In genomic region chr9:127742435-127743088, GRCh38 we compare ENCODE assay signal across 9 cellular contexts. TPM values are rescaled to one million over a fixed set of nuclear protein-coding genes. Genes with fewer than 3 reads are reported as not detected.
DNase-seq lines count a peak whose midpoint lies in the region; ATAC-seq and TF ChIP-seq lines count a peak whose summit lies in the region.
"Had no signal": no experiment of that assay in that cellular context is flagged by ENCODE, and none has a peak within 500 bp of the region (broad histone marks: within the 10 kb centered on the region; RNA-seq: fewer than 3 reads in every experiment).

No MANE protein-coding gene starts in this region.

- peak overlapping the region; percentile 38 for H3K4me3 ChIP-seq in cardiac muscle cell
- peak overlapping the region; percentile 65 for H3K4me3 ChIP-seq in iPS-18a (ENCODE audit: low read length)
- peak overlapping the region; percentile 26 for H3K4me3 ChIP-seq in upper lobe of right lung

- DNase-seq in cardiac muscle cell (ENCODE audit: low read depth in 1 of 2, low spot score in 1 of 2) (peak; percentile 14 to 90), cardiac septum (ENCODE audit: low spot score) (no peak), WTC11 (ENCODE audit: low spot score) (peak; percentile 94), upper lobe of right lung (no peak)

- CTCF ChIA-PET in WTC11 (lab: Charles Lee) = interaction anchor here (0.6 to 2.7 kb wide), 29 partner anchors 8 to 408 kb away, joined by 3 to 14 read pairs (median 5); partner anchors contain the start of genes CDK9, SH2D3C, ST6GALNAC4 and TOR2A

- POLR2A ChIA-PET in WTC11 (lab: Charles Lee) = interaction anchor here (0.6 to 1.8 kb wide), 8 partner anchors 11 to 178 kb away, joined by 3 to 16 read pairs (median 3); partner anchors contain the start of gene CDK9

- peak overlapping the region; percentile 90 for H3K4me3 Mint-ChIP-seq in WTC11
- H3K4me3 Mint-ChIP-seq: IgD-negative memory B cell had no signal

- H3K27me3 ChIP-seq in cardiac muscle cell (peaks cover under 1% of the 10 kb centered on the region), iPS-18a (ENCODE audit: control insufficient read depth, insufficient read depth, low read length) (no peaks in the 10 kb centered on the region), upper lobe of right lung (no peaks in the 10 kb centered on the region)

- H3K9me3 ChIP-seq in cardiac muscle cell (ENCODE audit: low read depth) = no peaks in the 10 kb centered on the region
- no peaks in the 10 kb centered on the region for H3K9me3 ChIP-seq in iPS-18a (ENCODE audit: control insufficient read depth, low read depth, low read length)
- H3K9me3 ChIP-seq in upper lobe of right lung = no peaks in the 10 kb centered on the region

- peak overlapping the region; percentile 45 for H3K9ac ChIP-seq in iPS-18a (ENCODE audit: low read length)

- H3K36me3 Mint-ChIP-seq in WTC11 = no peaks in the 10 kb centered on the region
- H3K36me3 Mint-ChIP-seq: IgD-negative memory B cell had no signal

- H3K36me3 ChIP-seq in cardiac muscle cell = no peaks in the 10 kb centered on the region
- H3K36me3 ChIP-seq in iPS-18a (ENCODE audit: control insufficient read depth, low read depth, low read length) = no peaks in the 10 kb centered on the region
- H3K36me3 ChIP-seq in upper lobe of right lung = peaks cover 69% of the 10 kb centered on the region

- peaks cover 6% of the 10 kb centered on the region for H3K4me1 Mint-ChIP-seq in WTC11

- no peaks in the 10 kb centered on the region for H3K9me3 Mint-ChIP-seq in WTC11
- H3K9me3 Mint-ChIP-seq: IgD-negative memory B cell had no signal

- no peak for TF ChIP-seq CTCF in cardiac muscle cell (IDR thresholded peaks at IDR 0.05; ENCODE audit: low read depth, low read length)
- no peak for TF ChIP-seq CTCF in WTC11 (IDR thresholded peaks at IDR 0.05)
- TF ChIP-seq CTCF in upper lobe of right lung (IDR thresholded peaks at IDR 0.05) = no peak

- H3K4me1 ChIP-seq in cardiac muscle cell (ENCODE audit: low read depth) (peaks cover 13% of the 10 kb centered on the region), iPS-18a (ENCODE audit: control insufficient read depth, low read depth, low read length) (no peaks in the 10 kb centered on the region), upper lobe of right lung (peaks cover 12% of the 10 kb centered on the region)

- H3K27ac Mint-ChIP-seq in WTC11 = peak overlapping the region; percentile 97

- H3K27ac ChIP-seq in cardiac muscle cell = peak overlapping the region; percentile 61
- H3K27ac ChIP-seq in iPS-18a (ENCODE audit: low read length) = no peak overlapping the region
- no peak overlapping the region for H3K27ac ChIP-seq in upper lobe of right lung

- H3K27me3 Mint-ChIP-seq in WTC11 (ENCODE audit: low read depth) = peaks cover 15% of the 10 kb centered on the region
- H3K27me3 Mint-ChIP-seq: IgD-negative memory B cell had no signal

- ATAC-seq in WTC11 (peak; percentile 85), upper lobe of right lung (peak; percentile 6), HG03159 (IDR thresholded peaks at IDR 0.05; ENCODE audit: unreplicated experiment) (no peak), GM19397 (IDR thresholded peaks at IDR 0.05; ENCODE audit: unreplicated experiment) (no peak), GM21367 (IDR thresholded peaks at IDR 0.05; ENCODE audit: unreplicated experiment) (no peak)

- intact Hi-C loops in cardiac septum (cut with DNase I) = no loop called here
- intact Hi-C loops in upper lobe of right lung (cut with DNase I) = no loop called here

TF ChIP-seq in WTC11, 78 proteins besides CTCF, POLR2A, EP300 and RAD21 (continues in another document):
- TF ChIP-seq ZNF423 (CRISPR knock-in tag; IDR thresholded peaks at IDR 0.05) (0 out of 2 replicates have a peak, but pooled peaks have one; percentile 25), MXD4 (CRISPR knock-in tag; IDR thresholded peaks at IDR 0.05; ENCODE audit: borderline replicate concordance) (no peak), ZNF219 (CRISPR knock-in tag; IDR thresholded peaks at IDR 0.05; ENCODE audit: borderline replicate concordance) (no peak), ZNF138 (CRISPR knock-in tag; conservative IDR thresholded peaks at IDR 0.05) (no peak), CREM (CRISPR knock-in tag; IDR thresholded peaks at IDR 0.05) (no peak), TEAD1 (CRISPR knock-in tag; IDR thresholded peaks at IDR 0.05) (no peak), ARID4B (CRISPR knock-in tag; IDR thresholded peaks at IDR 0.05; ENCODE audit: borderline replicate concordance) (peak; percentile 74; the same call in 1 of the 2 replicates), SMAD3 (CRISPR knock-in tag; IDR thresholded peaks at IDR 0.05; ENCODE audit: borderline replicate concordance) (no peak), ESRRA (CRISPR knock-in tag; IDR thresholded peaks at IDR 0.05; ENCODE audit: borderline replicate concordance) (no peak), TP53 (CRISPR knock-in tag; IDR thresholded peaks at IDR 0.05) (no peak)
- TF ChIP-seq, protein P1, sequence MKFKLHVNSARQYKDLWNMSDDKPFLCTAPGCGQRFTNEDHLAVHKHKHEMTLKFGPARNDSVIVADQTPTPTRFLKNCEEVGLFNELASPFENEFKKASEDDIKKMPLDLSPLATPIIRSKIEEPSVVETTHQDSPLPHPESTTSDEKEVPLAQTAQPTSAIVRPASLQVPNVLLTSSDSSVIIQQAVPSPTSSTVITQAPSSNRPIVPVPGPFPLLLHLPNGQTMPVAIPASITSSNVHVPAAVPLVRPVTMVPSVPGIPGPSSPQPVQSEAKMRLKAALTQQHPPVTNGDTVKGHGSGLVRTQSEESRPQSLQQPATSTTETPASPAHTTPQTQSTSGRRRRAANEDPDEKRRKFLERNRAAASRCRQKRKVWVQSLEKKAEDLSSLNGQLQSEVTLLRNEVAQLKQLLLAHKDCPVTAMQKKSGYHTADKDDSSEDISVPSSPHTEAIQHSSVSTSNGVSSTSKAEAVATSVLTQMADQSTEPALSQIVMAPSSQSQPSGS (CRISPR knock-in tag; IDR thresholded peaks at IDR 0.05; ENCODE audit: borderline replicate concordance, low read depth) = no peak
- TF ChIP-seq, protein P2, sequence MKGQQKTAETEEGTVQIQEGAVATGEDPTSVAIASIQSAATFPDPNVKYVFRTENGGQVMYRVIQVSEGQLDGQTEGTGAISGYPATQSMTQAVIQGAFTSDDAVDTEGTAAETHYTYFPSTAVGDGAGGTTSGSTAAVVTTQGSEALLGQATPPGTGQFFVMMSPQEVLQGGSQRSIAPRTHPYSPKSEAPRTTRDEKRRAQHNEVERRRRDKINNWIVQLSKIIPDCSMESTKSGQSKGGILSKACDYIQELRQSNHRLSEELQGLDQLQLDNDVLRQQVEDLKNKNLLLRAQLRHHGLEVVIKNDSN (CRISPR knock-in tag; IDR thresholded peaks at IDR 0.05) = no peak

RNA-seq across cellular contexts. Expression of gene TOR2A, which starts 7.5 kb away (rescaled TPM):
- total RNA-seq in cardiac muscle cell (22.8 and 29.2 TPM in 2 replicates), cardiac septum (4.4 TPM), WTC11 (2021) (14.4 to 19.4 TPM (median 16.6 TPM) in 3 replicates), upper lobe of right lung (17.3 TPM)
- 20.6 and 25.7 TPM in 2 replicates for polyA plus RNA-seq in cardiac muscle cell

RNA-seq across cellular contexts. Expression of gene TTC16, which starts 26.7 kb away (rescaled TPM):
- total RNA-seq in cardiac muscle cell (0.06 TPM in 1 of 2 replicates, not detected in the other), cardiac septum (0.16 TPM), WTC11 (2021) (not detected in 3 replicates), upper lobe of right lung (0.41 TPM)
- polyA plus RNA-seq in cardiac muscle cell = not detected in 2 replicates
- polyA plus RNA-seq: IgD-negative memory B cell had no signal

RNA-seq across cellular contexts. Expression of gene PTRH1, which starts 27.1 kb away (rescaled TPM):
- total RNA-seq in cardiac muscle cell = 23.7 and 24.4 TPM in 2 replicates
- polyA plus RNA-seq in cardiac muscle cell = 27.5 and 34.4 TPM in 2 replicates
- total RNA-seq in cardiac septum = 13.4 TPM
- 13.1 to 16.9 TPM (median 13.9 TPM) in 3 replicates for total RNA-seq in WTC11 (2021)
- 8.0 TPM for total RNA-seq in upper lobe of right lung

RNA-seq across cellular contexts. Expression of gene CFAP157, which starts 35.8 kb away (rescaled TPM):
- 0.81 and 0.86 TPM in 2 replicates for total RNA-seq in cardiac muscle cell
- 0.40 and 0.76 TPM in 2 replicates for polyA plus RNA-seq in cardiac muscle cell
- not detected for total RNA-seq in cardiac septum
- total RNA-seq in WTC11 (2021) = 0.07 to 0.22 TPM in 2 of 3 replicates, not detected in the other
- total RNA-seq in upper lobe of right lung = 0.29 TPM
- polyA plus RNA-seq: IgD-negative memory B cell had no signal

RNA-seq across cellular contexts. Expression of gene SH2D3C, which starts 35.9 kb away (rescaled TPM):
- total RNA-seq in cardiac muscle cell = 3.5 and 9.9 TPM in 2 replicates
- 3.7 and 9.4 TPM in 2 replicates for polyA plus RNA-seq in cardiac muscle cell
- total RNA-seq in cardiac septum = 16.0 TPM
- total RNA-seq in WTC11 (2021) = 3.3 to 5.4 TPM (median 3.4 TPM) in 3 replicates
- 85.3 TPM for total RNA-seq in upper lobe of right lung

Comparison
In these comparisons a context has a peak if more than half of its experiments do, and no peak if none do; other contexts are left out.
1. DNase-seq: peak in cardiac muscle cell (2 of 2) and WTC11 (single experiment); none in cardiac septum (single experiment) and upper lobe of right lung (single experiment).
2. ATAC-seq: peak in WTC11 (single experiment) and upper lobe of right lung (single experiment); none in HG03159 (single experiment), GM19397 (single experiment) and GM21367 (single experiment).
3. Peak in every context shown above with its lines, with median percentiles within 50 percentile points of each other: H3K4me3 ChIP-seq.